ENCODE assay signal across 16 cellular contexts in genomic region chr6:100724222-100724621, GRCh38.
DNase-seq lines count a peak whose midpoint lies in the region; ATAC-seq and TF ChIP-seq lines count a peak whose summit lies in the region.
"Had no signal": no experiment of that assay in that cellular context is flagged by ENCODE, and none has a peak within 500 bp of the region (broad histone marks: within the 10 kb centered on the region; RNA-seq: fewer than 3 reads in every experiment).

No MANE protein-coding gene starts in this region.

- H3K4me1 Mint-ChIP-seq in WTC11 (peaks cover 7% of the 10 kb centered on the region; the same call in 1 of the 2 replicates), immature natural killer cell (peaks cover 6 to 16% of the 10 kb centered on the region in 2 donors)

- peak overlapping the region; percentile 9; the same call in 1 of the 2 replicates for H3K27ac Mint-ChIP-seq in WTC11
- peak overlapping the region in 5 of 6 donors; percentile 4 to 43 (median 15) for H3K27ac Mint-ChIP-seq in immature natural killer cell
- H3K27ac Mint-ChIP-seq: B cell had no signal

- POLR2A ChIA-PET in WTC11 (lab: Charles Lee), result no interaction called here

- H3K27ac ChIP-seq in cardiac muscle cell, result peak overlapping the region; percentile 35
- H3K27ac ChIP-seq: GM23248, KMS-11 had no signal

- no peaks in the 10 kb centered on the region for H3K9me3 ChIP-seq in cardiac muscle cell (ENCODE audit: low read depth)
- H3K9me3 ChIP-seq: MG63 had no signal

- H3K9me3 Mint-ChIP-seq in WTC11 (no peaks in the 10 kb centered on the region), immature natural killer cell (no peaks in the 10 kb centered on the region)

- H3K4me1 ChIP-seq in cardiac muscle cell (ENCODE audit: low read depth), result peaks cover 16% of the 10 kb centered on the region

- H3K27me3 ChIP-seq in cardiac muscle cell, result no peaks in the 10 kb centered on the region
- H3K27me3 ChIP-seq: MG63 had no signal

- H3K36me3 Mint-ChIP-seq in WTC11, result no peaks in the 10 kb centered on the region
- peaks cover 4 to 16% (median 9%) of the 10 kb centered on the region in 3 donors for H3K36me3 Mint-ChIP-seq in immature natural killer cell

- peak in 1 of 2 donors; percentile 13 for DNase-seq in cardiac muscle cell (ENCODE audit: low read depth in 1 of 2, low spot score in 1 of 2)
- no peak for DNase-seq in Right ventricle myocardium inferior (ENCODE audit: missing footprints)
- DNase-seq in WTC11 (ENCODE audit: low spot score), result no peak
- no peak for DNase-seq in immature natural killer cell
- DNase-seq in activated CD4-positive, CD25-positive, alpha-beta regulatory T cell treated with anti-CD3 and anti-CD28 coated beads, Interleukin-2, amount 50 U/mL, for 72 hours, result no peak
- no peak for DNase-seq in glomerular visceral epithelial cell (ENCODE audit: extremely low spot score)
- DNase-seq in SKM-1 treated with dmso at 0.1 percent for 144 hours (lab: John Stamatoyannopoulos, UW; ENCODE audit: unreplicated experiment), result no peak
- DNase-seq: GM23248, MG63, NCI-H1092 treated with DMSO at 0.1 percent for 48 hours, NCI-H1694 treated with DMSO at 0.1 percent for 48 hours, NCI-H345, NCI-H69, PC-3 had no signal

- H3K36me3 ChIP-seq in cardiac muscle cell, result no peaks in the 10 kb centered on the region

- H3K4me3 Mint-ChIP-seq in WTC11, result no peak overlapping the region
- H3K4me3 Mint-ChIP-seq in immature natural killer cell, result no peak overlapping the region
- H3K4me3 Mint-ChIP-seq: B cell had no signal

- ATAC-seq in Right ventricle myocardium inferior, result no peak
- no peak for ATAC-seq in WTC11
- ATAC-seq: PC-3 had no signal

- TF ChIP-seq CTCF in cardiac muscle cell (IDR thresholded peaks at IDR 0.05; ENCODE audit: low read depth, low read length) (no peak), WTC11 (IDR thresholded peaks at IDR 0.05) (no peak)

- H3K4me3 ChIP-seq in cardiac muscle cell, result no peak overlapping the region
- H3K4me3 ChIP-seq: GM23248, MG63 had no signal

- CTCF ChIA-PET in WTC11 (lab: Charles Lee), result no interaction called here

- intact Hi-C loops in Right ventricle myocardium inferior (cut with DNase I), result no loop called here

- no peaks in the 10 kb centered on the region for H3K27me3 Mint-ChIP-seq in WTC11 (ENCODE audit: low read depth)
- no peaks in the 10 kb centered on the region for H3K27me3 Mint-ChIP-seq in immature natural killer cell (ENCODE audit: low read depth in 3 of 3)
- H3K27me3 Mint-ChIP-seq: B cell had no signal

TF ChIP-seq in WTC11, 78 proteins besides CTCF, POLR2A, EP300 and RAD21 (continues in another document):
- no peak for TF ChIP-seq PREB (CRISPR knock-in tag; IDR thresholded peaks at IDR 0.05; ENCODE audit: borderline replicate concordance)
- TF ChIP-seq ATF3 (CRISPR knock-in tag; conservative IDR thresholded peaks at IDR 0.05), result no peak
- TF ChIP-seq TP53 (CRISPR knock-in tag; IDR thresholded peaks at IDR 0.05), result no peak
- TF ChIP-seq E2F1 (CRISPR knock-in tag; IDR thresholded peaks at IDR 0.05), result no peak
- TF ChIP-seq HMGXB4 (CRISPR knock-in tag; IDR thresholded peaks at IDR 0.05), result no peak
- TF ChIP-seq, protein P1, sequence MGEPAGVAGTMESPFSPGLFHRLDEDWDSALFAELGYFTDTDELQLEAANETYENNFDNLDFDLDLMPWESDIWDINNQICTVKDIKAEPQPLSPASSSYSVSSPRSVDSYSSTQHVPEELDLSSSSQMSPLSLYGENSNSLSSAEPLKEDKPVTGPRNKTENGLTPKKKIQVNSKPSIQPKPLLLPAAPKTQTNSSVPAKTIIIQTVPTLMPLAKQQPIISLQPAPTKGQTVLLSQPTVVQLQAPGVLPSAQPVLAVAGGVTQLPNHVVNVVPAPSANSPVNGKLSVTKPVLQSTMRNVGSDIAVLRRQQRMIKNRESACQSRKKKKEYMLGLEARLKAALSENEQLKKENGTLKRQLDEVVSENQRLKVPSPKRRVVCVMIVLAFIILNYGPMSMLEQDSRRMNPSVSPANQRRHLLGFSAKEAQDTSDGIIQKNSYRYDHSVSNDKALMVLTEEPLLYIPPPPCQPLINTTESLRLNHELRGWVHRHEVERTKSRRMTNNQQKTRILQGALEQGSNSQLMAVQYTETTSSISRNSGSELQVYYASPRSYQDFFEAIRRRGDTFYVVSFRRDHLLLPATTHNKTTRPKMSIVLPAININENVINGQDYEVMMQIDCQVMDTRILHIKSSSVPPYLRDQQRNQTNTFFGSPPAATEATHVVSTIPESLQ (CRISPR knock-in tag; IDR thresholded peaks at IDR 0.05), result no peak
- no peak for TF ChIP-seq ZNF281 (CRISPR knock-in tag; IDR thresholded peaks at IDR 0.05)
- TF ChIP-seq ZNF219 (CRISPR knock-in tag; IDR thresholded peaks at IDR 0.05; ENCODE audit: borderline replicate concordance), result no peak
- no peak for TF ChIP-seq GRHL2 (CRISPR knock-in tag; IDR thresholded peaks at IDR 0.05; ENCODE audit: insufficient replicate concordance, severe bottlenecking)
- no peak for TF ChIP-seq ZNF232 (CRISPR knock-in tag; IDR thresholded peaks at IDR 0.05)
- no peak for TF ChIP-seq SOX15 (CRISPR knock-in tag; IDR thresholded peaks at IDR 0.05)
- no peak for TF ChIP-seq NFE2L1 (CRISPR knock-in tag; IDR thresholded peaks at IDR 0.05)
